16 cellular contexts compared by ENCODE assay signal in genomic region chr7:155653773-155654172, GRCh38. TPM values are rescaled to one million over a fixed set of nuclear protein-coding genes. Genes with fewer than 3 reads are reported as not detected.
A peak's percentile ranks its signal among the peaks of the same experiment; 100 is the strongest.
DNase-seq lines count a peak whose midpoint lies in the region; ATAC-seq and TF ChIP-seq lines count a peak whose summit lies in the region.
"Had no signal": no experiment of that assay in that cellular context is flagged by ENCODE, and none has a peak within 500 bp of the region (broad histone marks: within the 10 kb centered on the region; RNA-seq: fewer than 3 reads in every experiment).

No MANE protein-coding gene starts in this region.

- intact Hi-C loops in sciatic nerve (cut with DNase I): no loop called here
- intact Hi-C loops in activated CD8-positive, alpha-beta T cell treated with anti-CD3 and anti-CD28 coated beads for 36 hours (cut with micrococcal nuclease): loop anchor here (10.0 kb wide), 1 partner anchor 51 kb away; no protein-coding TSS in a partner anchor

- peaks cover 82% of the 10 kb centered on the region for H3K4me1 Mint-ChIP-seq in activated CD8-positive, alpha-beta T cell treated with anti-CD3 and anti-CD28 coated beads for 36 hours (ENCODE audit: low read depth)

- TF ChIP-seq CTCF in fibroblast of pulmonary artery (IDR thresholded peaks at IDR 0.05; ENCODE audit: low read length, missing control alignments) (no peak), SK-N-SH (IDR thresholded peaks at IDR 0.05) (no peak)
- TF ChIP-seq CTCF in activated CD8-positive, alpha-beta T cell treated with anti-CD3 and anti-CD28 coated beads for 36 hours (IDR thresholded peaks at IDR 0.05): no peak

- no peaks in the 10 kb centered on the region for H3K9me2 ChIP-seq in SK-N-SH

- H3K9ac ChIP-seq in SK-N-SH: no peak overlapping the region

- H4K20me1 ChIP-seq in SK-N-SH (ENCODE audit: insufficient read depth): peaks cover 98% of the 10 kb centered on the region

- ATAC-seq in sciatic nerve: peak; percentile 69
- ATAC-seq in activated CD8-positive, alpha-beta T cell treated with anti-CD3 and anti-CD28 coated beads for 36 hours: no peak

- H3K4me1 ChIP-seq in SJSA1 (replicated peaks) (peaks cover 16% of the 10 kb centered on the region; the same call in 1 of the 2 replicates), SK-N-SH (ENCODE audit: control insufficient read depth in 1 of 2, insufficient read depth in 2 of 2, low read depth in 1 of 2, low read length in 1 of 2) (no peaks in the 10 kb centered on the region; a peak in 2 of 4 replicates)

- no peaks in the 10 kb centered on the region for H3K27me3 ChIP-seq in SJSA1 (replicated peaks)
- no peaks in the 10 kb centered on the region for H3K27me3 ChIP-seq in SK-N-SH (ENCODE audit: insufficient read depth)
- H3K27me3 ChIP-seq: heart left ventricle had no signal

- peaks cover 33% of the 10 kb centered on the region for H3K36me3 Mint-ChIP-seq in activated CD8-positive, alpha-beta T cell treated with anti-CD3 and anti-CD28 coated beads for 36 hours (ENCODE audit: low read depth)

- no peaks in the 10 kb centered on the region for H3K27me3 Mint-ChIP-seq in activated CD8-positive, alpha-beta T cell treated with anti-CD3 and anti-CD28 coated beads for 36 hours
- H3K27me3 Mint-ChIP-seq: brain had no signal

- H3K27ac ChIP-seq in SJSA1 (0 out of 2 replicates have a peak overlapping the region, but pooled peaks have one; percentile 15), SK-N-SH (ENCODE audit: low read depth in 2 of 2, low read length in 1 of 2) (no peak overlapping the region)
- H3K27ac ChIP-seq: heart left ventricle, thoracic aorta had no signal

- peak; percentile 4 for DNase-seq in SKM-1 treated with dmso at 0.1 percent for 144 hours (lab: John Stamatoyannopoulos, UW; ENCODE audit: unreplicated experiment)
- DNase-seq in SKM-1 (lab: John Stamatoyannopoulos, UW; ENCODE audit: unreplicated experiment): no peak
- DNase-seq in SJSA1 (ENCODE audit: low read depth in 1 of 2, low spot score in 2 of 2): no peak
- DNase-seq in fibroblast of pulmonary artery (ENCODE audit: low read depth): peak; percentile 68
- no peak for DNase-seq in sciatic nerve (ENCODE audit: low spot score)
- no peak for DNase-seq in SK-N-SH
- DNase-seq in activated CD8-positive, alpha-beta T cell treated with anti-CD3 and anti-CD28 coated beads for 36 hours: no peak
- DNase-seq in activated CD4-positive, alpha-beta T cell treated with anti-CD3 and anti-CD28 coated beads, Interleukin-2, amount 50 U/mL, for 48 hours: no peak
- DNase-seq: 8988T; GF-D8; heart left ventricle; NCI-H1930; SHP77 treated with DMSO at 0.1 percent for 48 hours; stimulated activated CD4-positive, alpha-beta T cell treated with anti-CD3 and anti-CD28 coated beads, Interleukin-1b, Interleukin-23, amount 100 ng/mL, for 48 hours had no signal

- H3K9me3 ChIP-seq in SJSA1 (replicated peaks) (peaks cover 7% of the 10 kb centered on the region), SK-N-SH (peaks cover 14% of the 10 kb centered on the region)

- H3F3A ChIP-seq in SK-N-SH (replicated peaks; ENCODE audit: insufficient read depth): peaks cover 20% of the 10 kb centered on the region

- peaks cover 14% of the 10 kb centered on the region for H3K36me3 ChIP-seq in SJSA1
- H3K36me3 ChIP-seq in SK-N-SH (replicated peaks in 1 of 2; ENCODE audit: control insufficient read depth in 1 of 2, insufficient read depth in 2 of 2, low read length in 1 of 2): peaks cover 11 to 35% of the 10 kb centered on the region in 2 experiments
- H3K36me3 ChIP-seq: thoracic aorta had no signal

- no peak overlapping the region for H2AFZ ChIP-seq in SK-N-SH (ENCODE audit: low read depth)

- 89% methylated on average over 2 of the region's 2 CpGs for whole genome bisulfite sequencing in SK-N-SH (ENCODE audit: low lambda C conversion rate)

- H3K4me3 ChIP-seq in SJSA1: no peak overlapping the region
- no peak overlapping the region for H3K4me3 ChIP-seq in fibroblast of pulmonary artery (replicated peaks; ENCODE audit: low read depth, low read length)
- no peak overlapping the region for H3K4me3 ChIP-seq in SK-N-SH (ENCODE audit: low read depth in 2 of 2, low read length in 1 of 2)
- H3K4me3 ChIP-seq: heart left ventricle, thoracic aorta had no signal

- CTCF ChIA-PET in SK-N-SH (lab: Yijun Ruan, JAX): no interaction called here
- CTCF ChIA-PET in activated CD8-positive, alpha-beta T cell treated with anti-CD3 and anti-CD28 coated beads for 36 hours (lab: Charles Lee): interaction anchor here (1.7 kb wide), 1 partner anchor 55 kb away, joined by 4 read pairs; no protein-coding TSS in a partner anchor

- no peak overlapping the region for H3K4me3 Mint-ChIP-seq in activated CD8-positive, alpha-beta T cell treated with anti-CD3 and anti-CD28 coated beads for 36 hours

- peaks cover 100% of the 10 kb centered on the region for H3K79me2 ChIP-seq in SK-N-SH (ENCODE audit: insufficient read depth)

- no peak overlapping the region for H3K4me2 ChIP-seq in SK-N-SH

- POLR2A ChIA-PET in SK-N-SH (lab: Yijun Ruan, JAX): no interaction called here
- POLR2A ChIA-PET in activated CD8-positive, alpha-beta T cell treated with anti-CD3 and anti-CD28 coated beads for 36 hours (lab: Charles Lee): interaction anchor here (1.1 kb wide), 1 partner anchor 19 kb away, joined by 5 read pairs; no protein-coding TSS in a partner anchor

- no peak overlapping the region for H3K27ac Mint-ChIP-seq in activated CD8-positive, alpha-beta T cell treated with anti-CD3 and anti-CD28 coated beads for 36 hours

- peaks cover 11% of the 10 kb centered on the region for H3K9me3 Mint-ChIP-seq in activated CD8-positive, alpha-beta T cell treated with anti-CD3 and anti-CD28 coated beads for 36 hours

- no peak for TF ChIP-seq RAD21 in SK-N-SH (IDR thresholded peaks at IDR 0.05; ENCODE audit: low read length)

- TF ChIP-seq EP300 in SK-N-SH (IDR thresholded peaks at IDR 0.05; ENCODE audit: borderline replicate concordance in 1 of 2, low read depth in 1 of 2, low read length in 1 of 2): no peak

TF ChIP-seq in SK-N-SH, 30 proteins besides CTCF, POLR2A, EP300 and RAD21 (continues in another document):
- TF ChIP-seq REST (IDR thresholded peaks at IDR 0.05; ENCODE audit: low read depth, low read length): no peak
- TF ChIP-seq GABPA (IDR thresholded peaks at IDR 0.05; ENCODE audit: low read depth): no peak
- TF ChIP-seq NRF1 (IDR thresholded peaks at IDR 0.05; ENCODE audit: low read depth, low read length): no peak
- TF ChIP-seq MAX (IDR thresholded peaks at IDR 0.05; ENCODE audit: low read depth): no peak
- TF ChIP-seq SIN3A (IDR thresholded peaks at IDR 0.05; ENCODE audit: borderline replicate concordance, low read depth, low read length): no peak
- TF ChIP-seq RFX5 (IDR thresholded peaks at IDR 0.05; ENCODE audit: low read length): no peak
- no peak for TF ChIP-seq FOSL2 (IDR thresholded peaks at IDR 0.05; ENCODE audit: borderline replicate concordance, low read depth)
- no peak for TF ChIP-seq ELF1 (IDR thresholded peaks at IDR 0.05)
- no peak for TF ChIP-seq FOXM1 (IDR thresholded peaks at IDR 0.05; ENCODE audit: low read depth)
- no peak for TF ChIP-seq YY1 (IDR thresholded peaks at IDR 0.05; ENCODE audit: low read depth)
- no peak for TF ChIP-seq MEF2A (IDR thresholded peaks at IDR 0.05; ENCODE audit: borderline replicate concordance, low read depth)
- no peak for TF ChIP-seq SMC3 (IDR thresholded peaks at IDR 0.05; ENCODE audit: low read depth, low read length)
- TF ChIP-seq USF1 (IDR thresholded peaks at IDR 0.05; ENCODE audit: borderline replicate concordance, low read depth): no peak
- TF ChIP-seq GATA2 (CRISPR knock-in tag; IDR thresholded peaks at IDR 0.05): no peak
- no peak for TF ChIP-seq RXRA (IDR thresholded peaks at IDR 0.05; ENCODE audit: borderline replicate concordance, low read depth)

RNA-seq across cellular contexts. Expression of gene RBM33, which starts 9.3 kb away (rescaled TPM):
- total RNA-seq in SJSA1 (2014; rRNA removed; shearing (Covaris generic)): 27.2 and 37.4 TPM in 2 replicates
- total RNA-seq in sciatic nerve: 109 TPM
- polyA plus RNA-seq in SK-N-SH (2012; rRNA removed): 11.8 and 13.8 TPM in 2 replicates
- polyA plus RNA-seq in SK-N-SH (2012; cell fraction: cytosol; rRNA removed): 6.8 and 7.4 TPM in 2 replicates
- polyA plus RNA-seq in SK-N-SH (2012; cell fraction: nucleus; rRNA removed): 81.1 and 97.7 TPM in 2 replicates
- 10 to 100 TPM; 73.7 to 84.8 TPM for total RNA-seq in activated CD8-positive, alpha-beta T cell treated with anti-CD3 and anti-CD28 coated beads for 36 hours

Comparison
In these comparisons a context has a peak if more than half of its experiments do, and no peak if none do; other contexts are left out.
1. DNase-seq: peak in SKM-1 treated with dmso at 0.1 percent for 144 hours (single experiment) and fibroblast of pulmonary artery (single experiment); none in SKM-1 (single experiment), SJSA1 (0 of 2), sciatic nerve (single experiment), SK-N-SH (single experiment), activated CD8-positive, alpha-beta T cell treated with anti-CD3 and anti-CD28 coated beads for 36 hours (single experiment) and activated CD4-positive, alpha-beta T cell treated with anti-CD3 and anti-CD28 coated beads, Interleukin-2, amount 50 U/mL, for 48 hours (0 of 2).